In the genomic region with DNA sequence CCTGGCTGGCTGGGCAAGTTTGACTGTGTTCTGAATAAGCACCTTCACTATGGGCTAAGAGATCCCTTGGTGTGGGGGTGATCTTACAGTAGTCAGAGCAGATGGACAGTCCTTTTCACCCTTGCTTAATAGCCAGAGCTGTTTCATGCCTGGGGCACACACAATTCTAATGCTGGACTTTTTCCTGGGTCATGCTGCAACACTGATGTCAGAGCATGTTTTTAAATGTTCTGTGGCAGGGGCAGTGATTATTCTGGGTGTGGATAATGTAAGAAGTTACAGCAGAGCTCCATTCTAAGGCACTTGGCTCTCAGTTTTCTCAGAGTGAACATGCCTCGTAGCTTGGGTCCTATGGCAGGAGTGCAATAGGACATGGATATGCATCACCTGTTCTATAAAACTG, we compare ENCODE assay signal across 1 cellular context.
TF ChIP-seq lines count a peak whose summit lies in the region.

No MANE protein-coding gene starts in this region.

TF ChIP-seq in SK-N-SH, 30 proteins besides CTCF, POLR2A, EP300 and RAD21 (continued from another document):
- TF ChIP-seq, protein P1, sequence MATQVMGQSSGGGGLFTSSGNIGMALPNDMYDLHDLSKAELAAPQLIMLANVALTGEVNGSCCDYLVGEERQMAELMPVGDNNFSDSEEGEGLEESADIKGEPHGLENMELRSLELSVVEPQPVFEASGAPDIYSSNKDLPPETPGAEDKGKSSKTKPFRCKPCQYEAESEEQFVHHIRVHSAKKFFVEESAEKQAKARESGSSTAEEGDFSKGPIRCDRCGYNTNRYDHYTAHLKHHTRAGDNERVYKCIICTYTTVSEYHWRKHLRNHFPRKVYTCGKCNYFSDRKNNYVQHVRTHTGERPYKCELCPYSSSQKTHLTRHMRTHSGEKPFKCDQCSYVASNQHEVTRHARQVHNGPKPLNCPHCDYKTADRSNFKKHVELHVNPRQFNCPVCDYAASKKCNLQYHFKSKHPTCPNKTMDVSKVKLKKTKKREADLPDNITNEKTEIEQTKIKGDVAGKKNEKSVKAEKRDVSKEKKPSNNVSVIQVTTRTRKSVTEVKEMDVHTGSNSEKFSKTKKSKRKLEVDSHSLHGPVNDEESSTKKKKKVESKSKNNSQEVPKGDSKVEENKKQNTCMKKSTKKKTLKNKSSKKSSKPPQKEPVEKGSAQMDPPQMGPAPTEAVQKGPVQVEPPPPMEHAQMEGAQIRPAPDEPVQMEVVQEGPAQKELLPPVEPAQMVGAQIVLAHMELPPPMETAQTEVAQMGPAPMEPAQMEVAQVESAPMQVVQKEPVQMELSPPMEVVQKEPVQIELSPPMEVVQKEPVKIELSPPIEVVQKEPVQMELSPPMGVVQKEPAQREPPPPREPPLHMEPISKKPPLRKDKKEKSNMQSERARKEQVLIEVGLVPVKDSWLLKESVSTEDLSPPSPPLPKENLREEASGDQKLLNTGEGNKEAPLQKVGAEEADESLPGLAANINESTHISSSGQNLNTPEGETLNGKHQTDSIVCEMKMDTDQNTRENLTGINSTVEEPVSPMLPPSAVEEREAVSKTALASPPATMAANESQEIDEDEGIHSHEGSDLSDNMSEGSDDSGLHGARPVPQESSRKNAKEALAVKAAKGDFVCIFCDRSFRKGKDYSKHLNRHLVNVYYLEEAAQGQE (IDR thresholded peaks at IDR 0.05; ENCODE audit: low read depth, low read length): no peak
- TF ChIP-seq, protein P2, sequence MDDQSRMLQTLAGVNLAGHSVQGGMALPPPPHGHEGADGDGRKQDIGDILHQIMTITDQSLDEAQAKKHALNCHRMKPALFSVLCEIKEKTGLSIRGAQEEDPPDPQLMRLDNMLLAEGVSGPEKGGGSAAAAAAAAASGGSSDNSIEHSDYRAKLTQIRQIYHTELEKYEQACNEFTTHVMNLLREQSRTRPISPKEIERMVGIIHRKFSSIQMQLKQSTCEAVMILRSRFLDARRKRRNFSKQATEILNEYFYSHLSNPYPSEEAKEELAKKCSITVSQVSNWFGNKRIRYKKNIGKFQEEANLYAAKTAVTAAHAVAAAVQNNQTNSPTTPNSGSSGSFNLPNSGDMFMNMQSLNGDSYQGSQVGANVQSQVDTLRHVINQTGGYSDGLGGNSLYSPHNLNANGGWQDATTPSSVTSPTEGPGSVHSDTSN (IDR thresholded peaks at IDR 0.05): no peak
